ENCODE assay signal across 13 cellular contexts in the genomic region with DNA sequence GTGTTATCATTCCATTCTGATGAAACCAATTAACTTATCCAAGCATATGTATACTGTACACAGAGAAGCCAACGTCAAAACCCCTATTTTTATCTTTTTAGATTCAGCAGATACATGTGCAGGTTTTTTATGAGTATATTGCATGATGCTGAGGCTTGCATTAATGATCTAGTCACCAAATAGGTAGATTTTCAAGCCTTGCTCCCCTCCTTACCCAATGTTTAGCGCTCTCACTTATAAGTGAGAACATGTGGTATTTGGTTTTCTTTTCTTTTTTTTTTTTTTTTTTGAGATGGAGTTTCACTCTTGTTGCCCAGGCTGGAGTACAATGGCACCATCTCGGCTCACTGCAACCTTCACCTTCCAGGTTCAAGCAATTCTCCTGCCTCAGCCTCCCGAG. TPM values are rescaled to one million over a fixed set of nuclear protein-coding genes. Genes with fewer than 3 reads are reported as not detected.
"Had no signal": no experiment of that assay in that cellular context is flagged by ENCODE, and none has a peak within 500 bp of the region (broad histone marks: within the 10 kb centered on the region; RNA-seq: fewer than 3 reads in every experiment).

No MANE protein-coding gene starts in this region.

RNA-seq across cellular contexts. Expression of gene NCR1, which starts 1.7 kb away (rescaled TPM):
- total RNA-seq: suprapubic skin, temporal lobe, thyroid gland, ureter had no signal

RNA-seq across cellular contexts. Expression of gene FCAR, which starts 30.2 kb away (rescaled TPM):
- total RNA-seq: testis, transverse colon, urinary bladder had no signal

RNA-seq across cellular contexts. Expression of gene NLRP7, which starts 43.1 kb away (rescaled TPM):
- total RNA-seq: stomach, subcutaneous adipose tissue, suprapubic skin, temporal lobe, thoracic aorta, thyroid gland, tibial nerve, transverse colon, upper lobe of right lung, ureter, urinary bladder, vagina had no signal
- polyA plus RNA-seq: stomach, urinary bladder had no signal

RNA-seq across cellular contexts. Expression of gene KIR3DL2, which starts 54.0 kb away (rescaled TPM):
- total RNA-seq: stomach, subcutaneous adipose tissue, suprapubic skin, temporal lobe, testis, thoracic aorta, thyroid gland, tibial nerve, transverse colon, ureter, urinary bladder, vagina had no signal
- polyA plus RNA-seq: stomach had no signal
